ENCODE assay signal across 8 cellular contexts in genomic region chr4:176319237-176319703, GRCh38. TPM values are rescaled to one million over a fixed set of nuclear protein-coding genes. Genes with fewer than 3 reads are reported as not detected.
DNase-seq lines count a peak whose midpoint lies in the region; ATAC-seq and TF ChIP-seq lines count a peak whose summit lies in the region.

No MANE protein-coding gene starts in this region.

- peaks cover 25% of the 10 kb centered on the region for H3K4me1 Mint-ChIP-seq in activated CD4-positive, alpha-beta T cell treated with anti-CD3 and anti-CD28 coated beads, Interleukin-2, amount 10 ng/mL, durations not matched to agents 24 days and 14 days

- TF ChIP-seq CTCF in ascending aorta (IDR thresholded peaks at IDR 0.05) (no peak), thyroid gland (IDR thresholded peaks at IDR 0.05) (no peak)

- peak overlapping the region; percentile 85 for H3K4me3 Mint-ChIP-seq in activated CD4-positive, alpha-beta T cell treated with anti-CD3 and anti-CD28 coated beads, Interleukin-2, amount 10 ng/mL, durations not matched to agents 24 days and 14 days

- H3K27me3 ChIP-seq in ascending aorta, result no peaks in the 10 kb centered on the region
- H3K27me3 ChIP-seq in thyroid gland, result no peaks in the 10 kb centered on the region

- H3K36me3 Mint-ChIP-seq in activated CD4-positive, alpha-beta T cell treated with anti-CD3 and anti-CD28 coated beads, Interleukin-2, amount 10 ng/mL, durations not matched to agents 24 days and 14 days (ENCODE audit: low read depth), result peaks cover 16% of the 10 kb centered on the region

- peak overlapping the region; percentile 92 for H3K27ac Mint-ChIP-seq in activated CD4-positive, alpha-beta T cell treated with anti-CD3 and anti-CD28 coated beads, Interleukin-2, amount 10 ng/mL, durations not matched to agents 24 days and 14 days

- H3K27me3 Mint-ChIP-seq in activated CD4-positive, alpha-beta T cell treated with anti-CD3 and anti-CD28 coated beads, Interleukin-2, amount 10 ng/mL, durations not matched to agents 24 days and 14 days, result no peaks in the 10 kb centered on the region

- intact Hi-C loops in activated CD4-positive, alpha-beta T cell treated with anti-CD3 and anti-CD28 coated beads, Interleukin-2, amount 10 ng/mL, durations not matched to agents 24 days and 14 days (cut with micrococcal nuclease), result loop anchor here (1.0 to 5.0 kb wide), 3 partner anchors 124 to 1123 kb away; partner anchors contain the start of genes AGA and SPATA4
- intact Hi-C loops in ascending aorta (cut with DNase I) (loop anchor here (1.0 to 5.0 kb wide), 3 partner anchors 80 to 1123 kb away; partner anchors contain the start of genes AGA and SPATA4), left colon (cut with DNase I, micrococcal nuclease) (no loop called here), thyroid gland (cut with DNase I) (loop anchor here (10.0 kb wide), 1 partner anchor 114 kb away; no protein-coding TSS in a partner anchor)

- H3K27ac ChIP-seq in ascending aorta (peak overlapping the region; percentile 94 to 97), thyroid gland (peak overlapping the region; percentile 70 to 79 (median 77))

- ATAC-seq in left colon (peak; percentile 2), GM18873 (IDR thresholded peaks at IDR 0.05; ENCODE audit: low FRiP score, unreplicated experiment) (no peak), HG02759 (IDR thresholded peaks at IDR 0.05; ENCODE audit: unreplicated experiment) (no peak)

- H3K4me3 ChIP-seq in ascending aorta, result peak overlapping the region; percentile 76 to 97
- peak overlapping the region; percentile 48 to 64 (median 63) for H3K4me3 ChIP-seq in thyroid gland (replicated peaks in 1 of 3)

- H3K9me3 ChIP-seq in ascending aorta (no peaks in the 10 kb centered on the region), thyroid gland (no peaks in the 10 kb centered on the region)

- WGBS in thyroid gland, 2 donors, result 0% methylated on average over 11 of the region's 11 CpGs

- no peak for TF ChIP-seq POLR2A in thyroid gland (IDR thresholded peaks at IDR 0.05)

- no peak for DNase-seq in activated CD4-positive, alpha-beta T cell treated with anti-CD3 and anti-CD28 coated beads, Interleukin-2, amount 10 ng/mL, durations not matched to agents 24 days and 14 days
- DNase-seq in activated CD4-positive, alpha-beta T cell treated with anti-CD3 and anti-CD28 coated beads, Interleukin-2, amount 50 U/mL, for 4 hours, result no peak
- no peak for DNase-seq in ascending aorta (ENCODE audit: low spot score in 2 of 2)
- DNase-seq in left colon, result no peak
- no peak for DNase-seq in thyroid gland
- no peak for DNase-seq in iPS-NIHi7 (ENCODE audit: extremely low spot score)

- no peaks in the 10 kb centered on the region for H3K9me3 Mint-ChIP-seq in activated CD4-positive, alpha-beta T cell treated with anti-CD3 and anti-CD28 coated beads, Interleukin-2, amount 10 ng/mL, durations not matched to agents 24 days and 14 days

- peaks cover 3 to 22% of the 10 kb centered on the region in 2 donors for H3K4me1 ChIP-seq in ascending aorta
- H3K4me1 ChIP-seq in thyroid gland, result peaks cover 15 to 18% of the 10 kb centered on the region in 2 donors

- H3K36me3 ChIP-seq in ascending aorta (no peaks in the 10 kb centered on the region), thyroid gland (no peaks in the 10 kb centered on the region)

RNA-seq across cellular contexts. Expression of gene SPCS3, which starts 0.5 kb away (rescaled TPM):
- 186 and 200 TPM in 2 replicates for total RNA-seq in activated CD4-positive, alpha-beta T cell treated with anti-CD3 and anti-CD28 coated beads, Interleukin-2, amount 10 ng/mL, durations not matched to agents 24 days and 14 days
- total RNA-seq in ascending aorta (57.4 TPM), left colon (100 to 1,000 TPM in 1 of 2 donors, 10 to 100 TPM in 1; 88.5 to 112 TPM), thyroid gland (100 to 1,000 TPM; 129 to 149 (median 136) TPM)

RNA-seq across cellular contexts. Expression of gene ASB5, which starts 50.2 kb away (rescaled TPM):
- not detected in 2 replicates for total RNA-seq in activated CD4-positive, alpha-beta T cell treated with anti-CD3 and anti-CD28 coated beads, Interleukin-2, amount 10 ng/mL, durations not matched to agents 24 days and 14 days
- total RNA-seq in ascending aorta (not detected), left colon (1 to 10 TPM in 1 of 2 donors, not detected in 1; 2.1 TPM), thyroid gland (under 1 TPM in 1 of 4 donors, not detected in 3; 0.13 TPM)

Comparison
In these comparisons a context has a peak if more than half of its experiments do, and no peak if none do; other contexts are left out.
1. intact Hi-C loops: an anchor here in activated CD4-positive, alpha-beta T cell treated with anti-CD3 and anti-CD28 coated beads, Interleukin-2, amount 10 ng/mL, durations not matched to agents 24 days and 14 days (1.0 to 5.0 kb wide), ascending aorta (1.0 to 5.0 kb wide) and thyroid gland (10.0 kb wide); none called in left colon.